Comparison of ENCODE assay signal across 8 cellular contexts in genomic region chr14:103529383-103530365, GRCh38. TPM values are rescaled to one million over a fixed set of nuclear protein-coding genes. Genes with fewer than 3 reads are reported as not detected.
DNase-seq lines count a peak whose midpoint lies in the region; ATAC-seq, FAIRE-seq and TF ChIP-seq lines count a peak whose summit lies in the region.

No MANE protein-coding gene starts in this region.

- intact Hi-C loops in Right ventricle myocardium inferior (cut with DNase I) (no loop called here), GM12878 (cut with micrococcal nuclease; ENCODE audit: unreplicated experiment) (no loop called here), uterus (cut with DNase I; ENCODE audit: low total_unique reads) (no loop called here)

- H3K79me2 ChIP-seq in GM12878 (ENCODE audit: control insufficient read depth, insufficient read depth, low read length), result peaks cover 30% of the 10 kb centered on the region

- in situ Hi-C loops in GM12878 (cut with MboI), result no loop called here

- WGBS in GM12878 (ENCODE audit: insufficient coverage, insufficient replicate concordance, low lambda C conversion rate, missing lambda C conversion rate), result 43% methylated on average over 40 of the region's 42 CpGs
- WGBS in lung, 2 donors, result 52 to 56% methylated on average over 42 of the region's 42 CpGs

- POLR2A ChIA-PET in GM12878 (lab: Charles Lee), result interaction anchor here (1.5 kb wide), 2 partner anchors 23 to 196 kb away, joined by 3 to 4 read pairs; partner anchors contain the start of gene EIF5

- DNase-seq in cardiac muscle cell (ENCODE audit: low read depth in 1 of 2, low spot score in 1 of 2) (no peak), Right ventricle myocardium inferior (ENCODE audit: missing footprints) (no peak), GM12878 (ENCODE audit: low read depth, low spot score) (no peak), lung (ENCODE audit: low spot score) (no peak), uterus (peak in 1 of 2 donors; percentile 19)
- no peak for DNase-seq in effector CD8-positive, alpha-beta T cell (lab: John Stamatoyannopoulos, UW)

- TF ChIP-seq POLR2A in GM12878 (IDR thresholded peaks at IDR 0.05; ENCODE audit: low read depth, low read length), result no peak
- TF ChIP-seq POLR2A in uterus (IDR thresholded peaks at IDR 0.05), result no peak

- H3K9ac ChIP-seq in GM12878 (ENCODE audit: control insufficient read depth, insufficient read depth, low read length), result peak overlapping the region; percentile 90

- SMC1A ChIA-PET in GM12878 (lab: Charles Lee; ENCODE audit: uncharacterized antibody, unreplicated experiment), result interaction anchor here (1.1 to 2.6 kb wide), 4 partner anchors 12 to 35 kb away, joined by 3 to 11 read pairs (median 4); no protein-coding TSS in a partner anchor

- H3K36me3 ChIP-seq in cardiac muscle cell (no peaks in the 10 kb centered on the region), GM12878 (ENCODE audit: control insufficient read depth in 2 of 2, insufficient read depth in 2 of 2, low read length in 1 of 2) (peaks cover 0 to 6% of the 10 kb centered on the region in 2 experiments; a peak in 2 of 4 replicates), lung (ENCODE audit: control insufficient read depth in 2 of 2, insufficient read depth in 2 of 2, low read length in 2 of 2) (peaks cover 0 to 34% of the 10 kb centered on the region in 2 donors), uterus (no peaks in the 10 kb centered on the region)

- H4K20me1 ChIP-seq in GM12878 (ENCODE audit: control insufficient read depth, insufficient read depth), result no peaks in the 10 kb centered on the region

- H3K9me3 ChIP-seq in cardiac muscle cell (ENCODE audit: low read depth), result no peaks in the 10 kb centered on the region
- no peaks in the 10 kb centered on the region for H3K9me3 ChIP-seq in GM12878 (replicated peaks; ENCODE audit: control insufficient read depth, insufficient read depth, low read length)
- no peaks in the 10 kb centered on the region for H3K9me3 ChIP-seq in lung (ENCODE audit: control insufficient read depth in 2 of 2, insufficient read depth in 1 of 2, low read length in 1 of 2)
- no peaks in the 10 kb centered on the region for H3K9me3 ChIP-seq in uterus

- FAIRE-seq in GM12878 (lab: Jason Lieb, UNC), result no peak

- CTCF ChIA-PET in GM12878 (lab: Yijun Ruan, JAX), result interaction anchor here (1.3 to 5.3 kb wide), 2 partner anchors 11 to 17 kb away, joined by 3 to 39 read pairs; no protein-coding TSS in a partner anchor

- H3K4me1 ChIP-seq in cardiac muscle cell (ENCODE audit: low read depth), result peaks cover 9% of the 10 kb centered on the region
- H3K4me1 ChIP-seq in GM12878 (ENCODE audit: control insufficient read depth, insufficient read depth, low read length), result peaks cover 25% of the 10 kb centered on the region
- peaks cover 0 to 24% of the 10 kb centered on the region in 2 donors for H3K4me1 ChIP-seq in lung (ENCODE audit: control insufficient read depth in 2 of 2, insufficient read depth in 2 of 2, low read length in 2 of 2)
- peaks cover 0 to 32% of the 10 kb centered on the region in 2 donors for H3K4me1 ChIP-seq in uterus

- H3K27ac ChIP-seq in cardiac muscle cell (no peak overlapping the region), GM12878 (ENCODE audit: control insufficient read depth, insufficient read depth) (peak overlapping the region; percentile 65), lung (ENCODE audit: low read depth in 1 of 2, low read length in 1 of 2) (peak overlapping the region; percentile 71 to 85), uterus (peak overlapping the region; percentile 88 to 96)

- peak overlapping the region; percentile 54 for H2AFZ ChIP-seq in GM12878 (ENCODE audit: control insufficient read depth, low read depth, low read length)

- H3K4me2 ChIP-seq in GM12878 (ENCODE audit: control insufficient read depth, insufficient read depth), result peak overlapping the region; percentile 85

- no peak for TF ChIP-seq RAD21 in GM12878 (IDR thresholded peaks at IDR 0.05; ENCODE audit: insufficient read depth, low read depth, low read length)

- BruUV-seq in GM12878 (replicated peaks; lab: Mats Ljungman, UMichigan), result TSS peak; percentile 79

- TF ChIP-seq EP300 in GM12878 (IDR thresholded peaks at IDR 0.05; ENCODE audit: borderline replicate concordance in 1 of 2, control insufficient read depth in 1 of 2, low read depth in 2 of 2, low read length in 2 of 2), result no peak

- H3K27me3 ChIP-seq in cardiac muscle cell (no peaks in the 10 kb centered on the region), GM12878 (replicated peaks in 1 of 2; ENCODE audit: control insufficient read depth in 2 of 2, insufficient read depth in 2 of 2, low read length in 1 of 2) (no peaks in the 10 kb centered on the region), lung (ENCODE audit: control insufficient read depth, insufficient read depth) (no peaks in the 10 kb centered on the region), uterus (no peaks in the 10 kb centered on the region)

- peak overlapping the region; percentile 70 for H3K4me3 ChIP-seq in cardiac muscle cell
- H3K4me3 ChIP-seq in GM12878, result peak overlapping the region; percentile 91
- peak overlapping the region; percentile 91 for H3K4me3 ChIP-seq in lung
- peak overlapping the region; percentile 68 to 93 for H3K4me3 ChIP-seq in uterus

- ATAC-seq in Right ventricle myocardium inferior (no peak), GM12878 (no peak), lung (ENCODE audit: insufficient read depth, low FRiP score) (peak; percentile 5), GM21529 (IDR thresholded peaks at IDR 0.05; ENCODE audit: unreplicated experiment) (no peak), HG03159 (IDR thresholded peaks at IDR 0.05; ENCODE audit: unreplicated experiment) (no peak)

- RAD21 ChIA-PET in GM12878 (lab: Charles Lee; ENCODE audit: unreplicated experiment), result interaction anchor here (1.4 to 2.4 kb wide), 3 partner anchors 9 to 32 kb away, joined by 5 to 14 read pairs (median 5); partner anchors contain the start of gene BAG5

- no peak for TF ChIP-seq CTCF in cardiac muscle cell (IDR thresholded peaks at IDR 0.05; ENCODE audit: low read depth, low read length)
- no peak for TF ChIP-seq CTCF in GM12878 (IDR thresholded peaks at IDR 0.05 in 2 of 3, conservative IDR thresholded peaks at IDR 0.05 in 1 of 3; ENCODE audit: control insufficient read depth in 2 of 3, extremely low read depth in 1 of 3, insufficient read depth in 1 of 3, low read depth in 3 of 3, low read length in 3 of 3)
- no peak for TF ChIP-seq CTCF in lung (IDR thresholded peaks at IDR 0.05; ENCODE audit: control extremely low read depth, extremely low read depth)
- TF ChIP-seq CTCF in uterus (IDR thresholded peaks at IDR 0.05), result no peak

RNA-seq across cellular contexts. Expression of gene TRMT61A, which starts 0.7 kb away (rescaled TPM):
- total RNA-seq in cardiac muscle cell, result 5.7 and 7.5 TPM in 2 replicates
- polyA plus RNA-seq in cardiac muscle cell, result 5.6 and 7.4 TPM in 2 replicates
- total RNA-seq in Right ventricle myocardium inferior, result 5.6 TPM
- total RNA-seq in GM12878 (2013; cell fraction: nucleolus; rRNA removed), result 23.5 and 27.2 TPM in 2 replicates
- 13.5 and 18.2 TPM in 2 replicates for total RNA-seq in GM12878 (2014; rRNA removed)
- 3.7 and 4.7 TPM in 2 replicates for total RNA-seq in GM12878 (2014; rRNA removed; fragmentation: Illumina TruSeq; extraction: Trizol)
- 15.6 and 17.9 TPM in 2 replicates for total RNA-seq in GM12878 (2021)
- polyA plus RNA-seq in GM12878 (2011; ENCODE audit: low read depth), result 2.0 TPM
- 2.4 and 5.1 TPM in 2 replicates for polyA plus RNA-seq in GM12878 (2011; rRNA removed)
- 9.0 and 16.6 TPM in 2 replicates for polyA plus RNA-seq in GM12878 (2011; cell fraction: cytosol; rRNA removed)
- 49.7 and 52.9 TPM in 2 replicates for polyA plus RNA-seq in GM12878 (2011; cell fraction: nucleus; rRNA removed)
- 5.6 and 7.1 TPM in 2 replicates for polyA plus RNA-seq in GM12878 (2012)
- polyA plus RNA-seq in GM12878 (2014; fragmentation: Illumina TruSeq; extraction: Trizol), result 0.46 and 1.4 TPM in 2 replicates
- under 1 TPM; 0.11 to 0.38 TPM for polyA plus RNA-seq in GM12878 (2014; fragmentation: Nextera tagmentation; extraction: Ambion mirVana)
- polyA plus RNA-seq in GM12878 (2014; rRNA removed), result 17.6 and 20.4 TPM in 2 replicates
- 10 to 100 TPM; 19.8 to 21.9 TPM for polyA plus RNA-seq in GM12878 (2016; fragmentation: Nextera tagmentation; extraction: Ambion mirVana)
- 3.9 and 9.5 TPM in 2 replicates for polyA minus RNA-seq in GM12878 (2011; rRNA and poly(A)+ RNA removed)
- 4.0 and 4.1 TPM in 2 replicates for polyA minus RNA-seq in GM12878 (2011; cell fraction: cytosol; rRNA and poly(A)+ RNA removed)
- 15.0 and 25.7 TPM in 2 replicates for polyA minus RNA-seq in GM12878 (2011; cell fraction: nucleus; rRNA and poly(A)+ RNA removed)
- total RNA-seq in lung, result 10 to 100 TPM; 11.9 to 15.2 TPM
- 10 to 100 TPM; 16.8 to 21.5 TPM for polyA plus RNA-seq in lung
- 10 to 100 TPM in 2 of 4 donors, 1 to 10 TPM in 2; 3.6 to 26.5 (median 8.7) TPM for total RNA-seq in uterus

RNA-seq across cellular contexts. Expression of gene CKB, which starts 7.0 kb away (rescaled TPM):
- total RNA-seq in cardiac muscle cell (169 and 324 TPM in 2 replicates), Right ventricle myocardium inferior (577 TPM), GM12878 (2014; rRNA removed) (2.0 and 5.2 TPM in 2 replicates), GM12878 (2014; rRNA removed; fragmentation: Illumina TruSeq; extraction: Trizol) (0.37 and 0.40 TPM in 2 replicates), GM12878 (2021) (3.6 and 5.5 TPM in 2 replicates), lung (100 to 1,000 TPM; 265 to 356 TPM), uterus (100 to 1,000 TPM in 3 of 4 donors, 10 to 100 TPM in 1; 96.2 to 291 (median 218) TPM)
- polyA plus RNA-seq in cardiac muscle cell (177 and 327 TPM in 2 replicates), GM12878 (2011; rRNA removed) (4.9 and 6.1 TPM in 2 replicates), GM12878 (2014; fragmentation: Illumina TruSeq; extraction: Trizol) (0.46 TPM in 1 of 2 replicates, not detected in the other), GM12878 (2014; fragmentation: Nextera tagmentation; extraction: Ambion mirVana) (under 1 TPM; 0.48 to 0.90 TPM), GM12878 (2014; rRNA removed) (2.8 and 9.0 TPM in 2 replicates), GM12878 (2016; fragmentation: Nextera tagmentation; extraction: Ambion mirVana) (1 to 10 TPM; 2.6 to 3.3 TPM), lung (100 to 1,000 TPM; 111 to 289 TPM)
- 5.2 and 8.1 TPM in 2 replicates for total RNA-seq in GM12878 (2013; cell fraction: nucleolus; rRNA removed)
- polyA plus RNA-seq in GM12878 (2011; ENCODE audit: low read depth), result 4.6 TPM
- polyA plus RNA-seq in GM12878 (2011; cell fraction: cytosol; rRNA removed), result 8.2 and 14.3 TPM in 2 replicates
- polyA plus RNA-seq in GM12878 (2011; cell fraction: nucleus; rRNA removed), result 21.1 and 21.6 TPM in 2 replicates
- polyA plus RNA-seq in GM12878 (2012), result 8.6 and 8.9 TPM in 2 replicates
- polyA minus RNA-seq in GM12878 (2011; rRNA and poly(A)+ RNA removed), result 2.3 and 12.2 TPM in 2 replicates
- polyA minus RNA-seq in GM12878 (2011; cell fraction: cytosol; rRNA and poly(A)+ RNA removed), result 5.2 and 7.7 TPM in 2 replicates
- polyA minus RNA-seq in GM12878 (2011; cell fraction: nucleus; rRNA and poly(A)+ RNA removed), result 1.7 and 4.3 TPM in 2 replicates

RNA-seq across cellular contexts. Expression of gene BAG5, which starts 32.8 kb away (rescaled TPM):
- total RNA-seq in cardiac muscle cell (17.4 and 17.6 TPM in 2 replicates), Right ventricle myocardium inferior (16.1 TPM), GM12878 (2014; rRNA removed) (17.5 and 18.5 TPM in 2 replicates), GM12878 (2014; rRNA removed; fragmentation: Illumina TruSeq; extraction: Trizol) (22.9 and 23.8 TPM in 2 replicates), GM12878 (2021) (21.4 and 22.7 TPM in 2 replicates), lung (10 to 100 TPM; 24.8 to 26.0 TPM), uterus (10 to 100 TPM; 13.8 to 43.6 (median 33.1) TPM)
- polyA plus RNA-seq in cardiac muscle cell (17.6 and 19.6 TPM in 2 replicates), GM12878 (2011; rRNA removed) (10.2 and 14.2 TPM in 2 replicates), GM12878 (2014; fragmentation: Illumina TruSeq; extraction: Trizol) (25.9 and 33.9 TPM in 2 replicates), GM12878 (2014; fragmentation: Nextera tagmentation; extraction: Ambion mirVana) (10 to 100 TPM in 1 of 2 experiments, 1 to 10 TPM in 1; 9.9 to 10.9 TPM), GM12878 (2014; rRNA removed) (13.1 and 13.5 TPM in 2 replicates), GM12878 (2016; fragmentation: Nextera tagmentation; extraction: Ambion mirVana) (10 to 100 TPM; 25.7 to 30.5 TPM), lung (10 to 100 TPM in 1 of 2 donors, 1 to 10 TPM in 1; 8.7 to 12.3 TPM)
- total RNA-seq in GM12878 (2013; cell fraction: nucleolus; rRNA removed), result 22.8 and 25.0 TPM in 2 replicates
- 12.5 TPM for polyA plus RNA-seq in GM12878 (2011; ENCODE audit: low read depth)
- 6.2 and 8.1 TPM in 2 replicates for polyA plus RNA-seq in GM12878 (2011; cell fraction: cytosol; rRNA removed)
- 7.8 and 10.2 TPM in 2 replicates for polyA plus RNA-seq in GM12878 (2011; cell fraction: nucleus; rRNA removed)
- polyA plus RNA-seq in GM12878 (2012), result 12.0 and 13.3 TPM in 2 replicates
- 9.0 and 10.8 TPM in 2 replicates for polyA minus RNA-seq in GM12878 (2011; rRNA and poly(A)+ RNA removed)
- 6.1 and 6.8 TPM in 2 replicates for polyA minus RNA-seq in GM12878 (2011; cell fraction: cytosol; rRNA and poly(A)+ RNA removed)
- polyA minus RNA-seq in GM12878 (2011; cell fraction: nucleus; rRNA and poly(A)+ RNA removed), result 4.8 and 8.7 TPM in 2 replicates

RNA-seq across cellular contexts. Expression of gene COA8, which starts 33.1 kb away (rescaled TPM):
- 31.3 and 33.8 TPM in 2 replicates for total RNA-seq in cardiac muscle cell
- 68.2 and 69.3 TPM in 2 replicates for polyA plus RNA-seq in cardiac muscle cell
- total RNA-seq in Right ventricle myocardium inferior, result 49.3 TPM
- 21.6 and 28.1 TPM in 2 replicates for total RNA-seq in GM12878 (2013; cell fraction: nucleolus; rRNA removed)
- 23.7 and 37.3 TPM in 2 replicates for total RNA-seq in GM12878 (2014; rRNA removed)
- total RNA-seq in GM12878 (2014; rRNA removed; fragmentation: Illumina TruSeq; extraction: Trizol), result 22.7 and 24.2 TPM in 2 replicates
- total RNA-seq in GM12878 (2021), result 29.0 and 34.7 TPM in 2 replicates
- polyA plus RNA-seq in GM12878 (2011; ENCODE audit: low read depth), result 11.5 TPM
- polyA plus RNA-seq in GM12878 (2011; rRNA removed), result 20.5 and 29.0 TPM in 2 replicates
- 15.1 and 16.3 TPM in 2 replicates for polyA plus RNA-seq in GM12878 (2011; cell fraction: cytosol; rRNA removed)
- polyA plus RNA-seq in GM12878 (2011; cell fraction: nucleus; rRNA removed), result 7.8 and 9.0 TPM in 2 replicates
- 34.8 and 40.5 TPM in 2 replicates for polyA plus RNA-seq in GM12878 (2012)
- polyA plus RNA-seq in GM12878 (2014; fragmentation: Illumina TruSeq; extraction: Trizol), result 27.4 and 30.6 TPM in 2 replicates
- polyA plus RNA-seq in GM12878 (2014; fragmentation: Nextera tagmentation; extraction: Ambion mirVana), result 10 to 100 TPM in 1 of 2 experiments, 1 to 10 TPM in 1; 6.1 to 11.3 TPM
- 32.8 and 33.7 TPM in 2 replicates for polyA plus RNA-seq in GM12878 (2014; rRNA removed)
- polyA plus RNA-seq in GM12878 (2016; fragmentation: Nextera tagmentation; extraction: Ambion mirVana), result 10 to 100 TPM; 67.6 to 69.5 TPM
- polyA minus RNA-seq in GM12878 (2011; rRNA and poly(A)+ RNA removed), result 5.6 and 7.1 TPM in 2 replicates
- 2.7 and 3.8 TPM in 2 replicates for polyA minus RNA-seq in GM12878 (2011; cell fraction: cytosol; rRNA and poly(A)+ RNA removed)
- 8.0 and 13.8 TPM in 2 replicates for polyA minus RNA-seq in GM12878 (2011; cell fraction: nucleus; rRNA and poly(A)+ RNA removed)
- 10 to 100 TPM; 39.4 to 39.6 TPM for total RNA-seq in lung
- 10 to 100 TPM; 30.6 to 59.8 TPM for polyA plus RNA-seq in lung
- total RNA-seq in uterus, result 10 to 100 TPM in 3 of 4 donors, not detected in 1; 26.9 to 51.5 (median 31.6) TPM

Comparison
In these comparisons a context has a peak if more than half of its experiments do, and no peak if none do; other contexts are left out.
1. RNA of gene CKB, which starts 7.0 kb away (total RNA-seq): 577 TPM in Right ventricle myocardium inferior (single experiment), 265 to 356 TPM in lung, 96.2 to 291 TPM in uterus and 169 to 324 TPM in cardiac muscle cell; 0.37 to 8.1 TPM in GM12878; every median in the first group is over 10 times any median in the second.
2. Peak in every context shown above with its lines, with median percentiles within 50 percentile points of each other: H3K4me3 ChIP-seq.